ENCODE assay signal across 31 cellular contexts in the genomic region with DNA sequence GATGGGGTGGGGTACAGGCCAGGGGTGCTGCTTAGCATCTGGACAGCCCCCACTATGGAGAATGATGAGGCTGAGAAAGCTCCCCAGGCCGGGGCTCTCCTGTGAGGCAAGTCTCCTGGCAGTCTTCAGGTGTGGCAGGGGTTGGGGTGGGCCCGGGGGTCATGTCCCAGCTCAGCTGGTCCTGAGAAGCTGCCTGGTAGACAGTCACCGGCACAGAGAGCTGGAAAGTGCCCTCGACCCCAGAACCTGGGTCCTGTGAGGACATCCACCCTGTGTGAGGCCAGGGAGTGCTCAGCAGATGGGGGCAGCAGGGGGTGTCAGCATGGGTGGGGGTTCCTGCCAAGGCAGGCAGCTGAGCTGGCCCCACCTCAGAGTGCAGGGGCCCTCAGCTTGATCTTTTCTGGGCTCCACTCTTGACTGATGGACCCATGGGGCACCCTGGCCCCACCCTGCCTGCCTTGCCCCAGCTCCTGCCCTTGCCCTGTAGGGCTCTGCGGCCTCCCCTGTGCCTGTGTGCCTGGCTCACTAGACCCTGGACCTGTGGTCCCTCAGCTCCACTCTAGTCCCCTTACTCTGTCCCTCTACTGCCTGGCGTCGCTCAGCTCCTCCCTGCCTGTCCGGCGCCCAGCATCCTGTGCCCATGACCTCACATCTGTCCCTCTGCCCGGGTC. TPM values are rescaled to one million over a fixed set of nuclear protein-coding genes. Genes with fewer than 3 reads are reported as not detected.
DNase-seq lines count a peak whose midpoint lies in the region; ATAC-seq and TF ChIP-seq lines count a peak whose summit lies in the region.
"Had no signal": no experiment of that assay in that cellular context is flagged by ENCODE, and none has a peak within 500 bp of the region (broad histone marks: within the 10 kb centered on the region; RNA-seq: fewer than 3 reads in every experiment).

No MANE protein-coding gene starts in this region.

- H3K18ac ChIP-seq in mesendoderm (ENCODE audit: low read length) (no peak overlapping the region), H9 (ENCODE audit: insufficient read length, low read depth, low read length) (no peak overlapping the region)

- WGBS in mesendoderm (ENCODE audit: extremely low coverage, insufficient coverage, low lambda C conversion rate) = no CpG with 5 or more reads among the region's 10 CpGs
- no CpG with 5 or more reads among the region's 10 CpGs for WGBS in H9 (ENCODE audit: extremely low coverage, insufficient read length, low lambda C conversion rate)

- H2AK5ac ChIP-seq in mesendoderm (ENCODE audit: low read length) (no peak overlapping the region), H9 (ENCODE audit: insufficient read length, low read length) (no peak overlapping the region)

- no peak overlapping the region for H2BK5ac ChIP-seq in mesendoderm (ENCODE audit: low read length)
- no peak overlapping the region for H2BK5ac ChIP-seq in H9 (ENCODE audit: insufficient read length, low read length)

- no peak overlapping the region for H3K4me3 Mint-ChIP-seq in activated CD4-positive, alpha-beta T cell treated with anti-CD3 and anti-CD28 coated beads, Interleukin-2, amount 10 ng/mL, durations not matched to agents 7 days and 5 days
- no peak overlapping the region for H3K4me3 Mint-ChIP-seq in stimulated activated effector memory CD8-positive, alpha-beta T cell treated with anti-CD3 and anti-CD28 coated beads, Interleukin-12 subunit alpha, Interleukin-12 subunit beta, amount 100 ng/mL, for 72 hours
- H3K4me3 Mint-ChIP-seq in H9 = no peak overlapping the region; a peak in 1 of 5 replicates
- H3K4me3 Mint-ChIP-seq: activated CD4-positive, alpha-beta T cell treated with anti-CD3 and anti-CD28 coated beads for 36 hours; activated naive CD4-positive, alpha-beta T cell treated with anti-CD3 and anti-CD28 coated beads for 36 hours; activated T-cell treated with anti-CD3 and anti-CD28 coated beads, Interleukin-2, amount 50 U/mL, for 4 hours had no signal

- no peak overlapping the region for H3T11ph ChIP-seq in H9 (ENCODE audit: low read length)

- no peaks in the 10 kb centered on the region for H3K27me3 Mint-ChIP-seq in activated CD4-positive, alpha-beta T cell treated with anti-CD3 and anti-CD28 coated beads, Interleukin-2, amount 10 ng/mL, durations not matched to agents 7 days and 5 days
- H3K27me3 Mint-ChIP-seq in H9 (ENCODE audit: low read depth) = no peaks in the 10 kb centered on the region; the same call in none of the 2 replicates
- H3K27me3 Mint-ChIP-seq: activated CD4-positive, alpha-beta T cell treated with anti-CD3 and anti-CD28 coated beads for 36 hours had no signal

- H2BK12ac ChIP-seq in H9 (ENCODE audit: insufficient read length, low read depth, low read length) = no peak overlapping the region

- H4K20me1 ChIP-seq in H9 (ENCODE audit: control insufficient read depth, insufficient read depth, insufficient read length) = no peaks in the 10 kb centered on the region

- H3K27me3 ChIP-seq in mesendoderm (ENCODE audit: insufficient read depth, low read length, poor library complexity) (no peaks in the 10 kb centered on the region), H9 (ENCODE audit: insufficient read depth, low read length) (no peaks in the 10 kb centered on the region)
- H3K27me3 ChIP-seq: adrenal gland, body of pancreas, heart right ventricle, SJSA1 had no signal

- H3K36me3 Mint-ChIP-seq in activated CD4-positive, alpha-beta T cell treated with anti-CD3 and anti-CD28 coated beads, Interleukin-2, amount 10 ng/mL, durations not matched to agents 7 days and 5 days (ENCODE audit: low read depth) = peaks cover 1% of the 10 kb centered on the region
- peaks cover 6% of the 10 kb centered on the region for H3K36me3 Mint-ChIP-seq in stimulated activated effector memory CD8-positive, alpha-beta T cell treated with anti-CD3 and anti-CD28 coated beads, Interleukin-12 subunit alpha, Interleukin-12 subunit beta, amount 100 ng/mL, for 72 hours
- no peaks in the 10 kb centered on the region; a peak in 1 of 7 replicates for H3K36me3 Mint-ChIP-seq in H9 (ENCODE audit: insufficient read depth in 1 of 3, low read depth in 3 of 3)

- no peaks in the 10 kb centered on the region for H3K9me3 Mint-ChIP-seq in activated CD4-positive, alpha-beta T cell treated with anti-CD3 and anti-CD28 coated beads, Interleukin-2, amount 10 ng/mL, durations not matched to agents 7 days and 5 days
- H3K9me3 Mint-ChIP-seq in stimulated activated effector memory CD8-positive, alpha-beta T cell treated with anti-CD3 and anti-CD28 coated beads, Interleukin-12 subunit alpha, Interleukin-12 subunit beta, amount 100 ng/mL, for 72 hours = no peaks in the 10 kb centered on the region
- H3K9me3 Mint-ChIP-seq in H9 = no peaks in the 10 kb centered on the region
- H3K9me3 Mint-ChIP-seq: activated naive CD4-positive, alpha-beta T cell treated with anti-CD3 and anti-CD28 coated beads for 36 hours; activated T-cell treated with anti-CD3 and anti-CD28 coated beads, Interleukin-2, amount 50 U/mL, for 4 hours had no signal

- H3K79me2 ChIP-seq in mesendoderm (ENCODE audit: control insufficient read depth, insufficient read depth, low read length) (peaks cover 2% of the 10 kb centered on the region), H9 (ENCODE audit: insufficient read depth, low read length) (0 out of 2 replicates have a peak, but pooled peaks cover 1% of the 10 kb centered on the region)

- H3K27ac Mint-ChIP-seq in activated CD4-positive, alpha-beta T cell treated with anti-CD3 and anti-CD28 coated beads, Interleukin-2, amount 10 ng/mL, durations not matched to agents 7 days and 5 days = peak overlapping the region; percentile 5
- H3K27ac Mint-ChIP-seq in stimulated activated effector memory CD8-positive, alpha-beta T cell treated with anti-CD3 and anti-CD28 coated beads, Interleukin-12 subunit alpha, Interleukin-12 subunit beta, amount 100 ng/mL, for 72 hours = peak overlapping the region; percentile 61
- no peak overlapping the region; a peak in 2 of 7 replicates for H3K27ac Mint-ChIP-seq in H9
- H3K27ac Mint-ChIP-seq: activated naive CD4-positive, alpha-beta T cell treated with anti-CD3 and anti-CD28 coated beads for 36 hours had no signal

- H3K4me1 ChIP-seq in mesendoderm (ENCODE audit: control insufficient read depth, low read depth, low read length) = peaks cover 2% of the 10 kb centered on the region
- no peaks in the 10 kb centered on the region for H3K4me1 ChIP-seq in H9 (ENCODE audit: insufficient read depth, low read length)

- H3K14ac ChIP-seq in H9 (ENCODE audit: insufficient read depth, low read length) = no peak overlapping the region

- H3K4me1 Mint-ChIP-seq in activated CD4-positive, alpha-beta T cell treated with anti-CD3 and anti-CD28 coated beads, Interleukin-2, amount 10 ng/mL, durations not matched to agents 7 days and 5 days = peaks cover 13% of the 10 kb centered on the region
- H3K4me1 Mint-ChIP-seq in stimulated activated effector memory CD8-positive, alpha-beta T cell treated with anti-CD3 and anti-CD28 coated beads, Interleukin-12 subunit alpha, Interleukin-12 subunit beta, amount 100 ng/mL, for 72 hours = peaks cover 41% of the 10 kb centered on the region
- H3K4me1 Mint-ChIP-seq in H9 = peaks cover 5 to 6% of the 10 kb centered on the region in 2 experiments; a peak in 3 of 4 replicates

- no peak overlapping the region for H3K23ac ChIP-seq in mesendoderm (ENCODE audit: low read length)
- no peak overlapping the region for H3K23ac ChIP-seq in H9 (ENCODE audit: insufficient read length, low read depth, low read length)

- no peak overlapping the region for H3K4me3 ChIP-seq in mesendoderm (ENCODE audit: low read length)
- H3K4me3 ChIP-seq: adrenal gland, body of pancreas, heart right ventricle, lung, SJSA1 had no signal

- H2BK20ac ChIP-seq in H9 (ENCODE audit: low read depth, low read length, poor library complexity, severe bottlenecking) = no peak overlapping the region

- no peak overlapping the region for H4K8ac ChIP-seq in mesendoderm (ENCODE audit: low read depth, low read length)
- no peak overlapping the region for H4K8ac ChIP-seq in H9 (replicated peaks; ENCODE audit: insufficient read length, low read depth, low read length)

- no peak overlapping the region for H3K9ac ChIP-seq in mesendoderm (ENCODE audit: low read length)
- no peak overlapping the region for H3K9ac ChIP-seq in H9 (ENCODE audit: extremely low read depth, insufficient read length, low read length)

- no peak for DNase-seq in activated CD4-positive, alpha-beta T cell treated with anti-CD3 and anti-CD28 coated beads, Interleukin-2, amount 10 ng/mL, durations not matched to agents 7 days and 5 days
- no peak for DNase-seq in activated CD4-positive, alpha-beta T cell treated with anti-CD3 and anti-CD28 coated beads, Interleukin-2, amount 50 U/mL, for 1 hour
- DNase-seq in RWPE1 (ENCODE audit: low spot score) (no peak), mesendoderm (no peak), H9 (no peak), GM10266 (ENCODE audit: extremely low spot score) (no peak), NCI-H2107 treated with DMSO at 0.1 percent for 48 hours (lab: John Stamatoyannopoulos, UW; ENCODE audit: unreplicated experiment) (no peak)
- DNase-seq in stimulated activated effector memory CD8-positive, alpha-beta T cell treated with anti-CD3 and anti-CD28 coated beads, Interleukin-12 subunit alpha, Interleukin-12 subunit beta, amount 100 ng/mL, for 72 hours (ENCODE audit: low spot score in 2 of 2) = no peak
- DNase-seq: 8988T; activated CD4-positive, alpha-beta T cell treated with anti-CD3 and anti-CD28 coated beads for 36 hours; activated naive CD4-positive, alpha-beta T cell treated with anti-CD3 and anti-CD28 coated beads for 36 hours; activated T-cell treated with anti-CD3 and anti-CD28 coated beads, Interleukin-2, amount 50 U/mL, for 4 hours; adrenal gland; body of pancreas; cerebellar nuclear complex; H7; heart right ventricle; KBM-7; NCI-H1092; NCI-H1694 treated with DMSO at 0.1 percent for 48 hours; NCI-H510A; right cardiac atrium; RPMI8226; stimulated activated CD8-positive, alpha-beta memory T cell treated with anti-CD3 and anti-CD28 coated beads, Interleukin-4, amount 100 ng/mL, for 48 hours; T1000; trophoblast cell had no signal

- no peaks in the 10 kb centered on the region for H3K9me3 ChIP-seq in H9 (ENCODE audit: control insufficient read depth, low read depth, low read length)
- H3K9me3 ChIP-seq: adrenal gland, body of pancreas, heart right ventricle had no signal

- no peak overlapping the region for H3K4ac ChIP-seq in mesendoderm (ENCODE audit: low read depth, low read length)
- no peak overlapping the region for H3K4ac ChIP-seq in H9 (ENCODE audit: low read depth, low read length)

- H4K5ac ChIP-seq in mesendoderm (ENCODE audit: low read length) (no peak overlapping the region), H9 (ENCODE audit: insufficient read length, low read depth, low read length) (no peak overlapping the region)

- TF ChIP-seq CTCF in RWPE1 (conservative IDR thresholded peaks at IDR 0.05; ENCODE audit: low read depth) (no peak), H9 (conservative IDR thresholded peaks at IDR 0.05) (no peak), GM10266 (IDR thresholded peaks at IDR 0.05; ENCODE audit: control insufficient read depth, insufficient read depth, low read depth, missing control alignments) (no peak)

- H4K91ac ChIP-seq in H9 (ENCODE audit: insufficient read length, low read depth, low read length) = no peak overlapping the region

- H2BK120ac ChIP-seq in mesendoderm (ENCODE audit: low read depth, low read length) (no peak overlapping the region), H9 (ENCODE audit: low read depth, low read length, poor library complexity, severe bottlenecking) (no peak overlapping the region)

- no peak overlapping the region for H2AFZ ChIP-seq in H9 (ENCODE audit: low read length)

- CTCF ChIA-PET in activated CD4-positive, alpha-beta T cell treated with anti-CD3 and anti-CD28 coated beads, Interleukin-2, amount 10 ng/mL, durations not matched to agents 7 days and 5 days (lab: Charles Lee) = no interaction called here
- CTCF ChIA-PET in RWPE1 (lab: Yijun Ruan, JAX) = no interaction called here

- H3K56ac ChIP-seq in mesendoderm (ENCODE audit: low read length) (peak overlapping the region; percentile 34), H9 (ENCODE audit: insufficient read length, low read depth, low read length) (no peak overlapping the region)

- H2BK15ac ChIP-seq in mesendoderm (replicated peaks; ENCODE audit: low read depth) (no peak overlapping the region), H9 (ENCODE audit: low read depth, low read length) (no peak overlapping the region)

- no peaks in the 10 kb centered on the region for H3K23me2 ChIP-seq in H9 (ENCODE audit: insufficient read length, low read depth, low read length, poor library complexity, severe bottlenecking)

- H3K4me2 ChIP-seq in mesendoderm (ENCODE audit: low read length) (no peak overlapping the region), H9 (ENCODE audit: insufficient read depth, insufficient read length, low read length) (no peak overlapping the region)

- POLR2A ChIA-PET in activated CD4-positive, alpha-beta T cell treated with anti-CD3 and anti-CD28 coated beads, Interleukin-2, amount 10 ng/mL, durations not matched to agents 7 days and 5 days (lab: Charles Lee) = no interaction called here
- POLR2A ChIA-PET in RWPE1 (lab: Yijun Ruan, JAX; ENCODE audit: low non-redundant PET) = no interaction called here

- no peak for ATAC-seq in stimulated activated effector memory CD8-positive, alpha-beta T cell treated with anti-CD3 and anti-CD28 coated beads, Interleukin-12 subunit alpha, Interleukin-12 subunit beta, amount 100 ng/mL, for 72 hours
- ATAC-seq: activated CD4-positive, alpha-beta T cell treated with anti-CD3 and anti-CD28 coated beads for 36 hours; activated T-cell treated with anti-CD3 and anti-CD28 coated beads, Interleukin-2, amount 50 U/mL, for 4 hours; body of pancreas; heart right ventricle; right cardiac atrium had no signal

- H3K27ac ChIP-seq in RWPE1 = peak overlapping the region; percentile 24
- no peak overlapping the region for H3K27ac ChIP-seq in mesendoderm (ENCODE audit: low read depth, low read length)
- H3K27ac ChIP-seq in H9 (ENCODE audit: insufficient read length, low read depth, low read length) = no peak overlapping the region
- H3K27ac ChIP-seq: adrenal gland, body of pancreas, C4-2B, heart right ventricle, HL-60, SJSA1, VCaP had no signal

- H3K79me1 ChIP-seq in mesendoderm (ENCODE audit: low read length) = peaks cover 11% of the 10 kb centered on the region
- no peaks in the 10 kb centered on the region for H3K79me1 ChIP-seq in H9 (ENCODE audit: insufficient read depth, low read depth, low read length, poor library complexity, severe bottlenecking)

- no peaks in the 10 kb centered on the region for H3K36me3 ChIP-seq in mesendoderm (ENCODE audit: control insufficient read depth, insufficient read depth, low read length)

RNA-seq across cellular contexts. Expression of a gene that starts 5.8 kb away (rescaled TPM):
- 1 to 10 TPM; 6.4 to 8.2 TPM for total RNA-seq in activated CD4-positive, alpha-beta T cell treated with anti-CD3 and anti-CD28 coated beads, Interleukin-2, amount 10 ng/mL, durations not matched to agents 7 days and 5 days
- 2.7 TPM for polyA plus RNA-seq in mesendoderm (2013, experiment 1 of 2)
- polyA plus RNA-seq in mesendoderm (2013, experiment 2 of 2) = 3.0 TPM
- 11.8 and 12.6 TPM in 2 replicates for total RNA-seq in H9 (2021)

RNA-seq across cellular contexts. Expression of a gene that starts 21.6 kb away (rescaled TPM):
- under 1 TPM; 0.40 to 0.62 TPM for total RNA-seq in activated CD4-positive, alpha-beta T cell treated with anti-CD3 and anti-CD28 coated beads, Interleukin-2, amount 10 ng/mL, durations not matched to agents 7 days and 5 days
- polyA plus RNA-seq in mesendoderm (2013, experiment 1 of 2) = 0.18 TPM
- polyA plus RNA-seq in mesendoderm (2013, experiment 2 of 2) = 0.25 TPM
- 1.4 and 1.6 TPM in 2 replicates for total RNA-seq in H9 (2021)

RNA-seq across cellular contexts. Expression of a gene that starts 31.3 kb away (rescaled TPM):
- 100 to 1,000 TPM; 207 to 260 TPM for total RNA-seq in activated CD4-positive, alpha-beta T cell treated with anti-CD3 and anti-CD28 coated beads, Interleukin-2, amount 10 ng/mL, durations not matched to agents 7 days and 5 days
- polyA plus RNA-seq in mesendoderm (2013, experiment 1 of 2) = 87.6 TPM
- 89.9 TPM for polyA plus RNA-seq in mesendoderm (2013, experiment 2 of 2)
- total RNA-seq in H9 (2021) = 88.2 and 94.3 TPM in 2 replicates

RNA-seq across cellular contexts. Expression of a gene that starts 36.5 kb away (rescaled TPM):
- 10 to 100 TPM; 13.8 to 21.8 TPM for total RNA-seq in activated CD4-positive, alpha-beta T cell treated with anti-CD3 and anti-CD28 coated beads, Interleukin-2, amount 10 ng/mL, durations not matched to agents 7 days and 5 days
- polyA plus RNA-seq in mesendoderm (2013, experiment 1 of 2) = 5.0 TPM
- polyA plus RNA-seq in mesendoderm (2013, experiment 2 of 2) = 5.2 TPM
- 30.8 and 33.3 TPM in 2 replicates for total RNA-seq in H9 (2021)

Comparison
In these comparisons a context has a peak if more than half of its experiments do, and no peak if none do; other contexts are left out.
1. H3K27ac Mint-ChIP-seq: peak in activated CD4-positive, alpha-beta T cell treated with anti-CD3 and anti-CD28 coated beads, Interleukin-2, amount 10 ng/mL, durations not matched to agents 7 days and 5 days (single experiment) and stimulated activated effector memory CD8-positive, alpha-beta T cell treated with anti-CD3 and anti-CD28 coated beads, Interleukin-12 subunit alpha, Interleukin-12 subunit beta, amount 100 ng/mL, for 72 hours (single experiment); none in H9 (0 of 3).